Comparison of ENCODE assay signal across 1 cellular context in genomic region chr9:98791147-98792095, GRCh38.
TF ChIP-seq lines count a peak whose summit lies in the region.

No MANE protein-coding gene starts in this region.

TF ChIP-seq in K562, 482 proteins besides CTCF, POLR2A, EP300 and RAD21 (continued from another document and continues in another):
- TF ChIP-seq HDGF (IDR thresholded peaks at IDR 0.05), result no peak
- TF ChIP-seq, protein P1, sequence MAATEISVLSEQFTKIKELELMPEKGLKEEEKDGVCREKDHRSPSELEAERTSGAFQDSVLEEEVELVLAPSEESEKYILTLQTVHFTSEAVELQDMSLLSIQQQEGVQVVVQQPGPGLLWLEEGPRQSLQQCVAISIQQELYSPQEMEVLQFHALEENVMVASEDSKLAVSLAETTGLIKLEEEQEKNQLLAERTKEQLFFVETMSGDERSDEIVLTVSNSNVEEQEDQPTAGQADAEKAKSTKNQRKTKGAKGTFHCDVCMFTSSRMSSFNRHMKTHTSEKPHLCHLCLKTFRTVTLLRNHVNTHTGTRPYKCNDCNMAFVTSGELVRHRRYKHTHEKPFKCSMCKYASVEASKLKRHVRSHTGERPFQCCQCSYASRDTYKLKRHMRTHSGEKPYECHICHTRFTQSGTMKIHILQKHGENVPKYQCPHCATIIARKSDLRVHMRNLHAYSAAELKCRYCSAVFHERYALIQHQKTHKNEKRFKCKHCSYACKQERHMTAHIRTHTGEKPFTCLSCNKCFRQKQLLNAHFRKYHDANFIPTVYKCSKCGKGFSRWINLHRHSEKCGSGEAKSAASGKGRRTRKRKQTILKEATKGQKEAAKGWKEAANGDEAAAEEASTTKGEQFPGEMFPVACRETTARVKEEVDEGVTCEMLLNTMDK (IDR thresholded peaks at IDR 0.05; ENCODE audit: borderline replicate concordance, insufficient read depth, low read depth, low read length, poor library complexity, severe bottlenecking), result peak; percentile 86
- TF ChIP-seq VEZF1 (CRISPR knock-in tag; IDR thresholded peaks at IDR 0.05), result peak; percentile 61
- TF ChIP-seq RBBP5 (IDR thresholded peaks at IDR 0.05; ENCODE audit: borderline replicate concordance, insufficient read depth, low read length, poor library complexity, severe bottlenecking), result peak; percentile 10
- TF ChIP-seq PHF21A (IDR thresholded peaks at IDR 0.05; ENCODE audit: borderline replicate concordance, low read depth), result no peak
- TF ChIP-seq, protein P2, sequence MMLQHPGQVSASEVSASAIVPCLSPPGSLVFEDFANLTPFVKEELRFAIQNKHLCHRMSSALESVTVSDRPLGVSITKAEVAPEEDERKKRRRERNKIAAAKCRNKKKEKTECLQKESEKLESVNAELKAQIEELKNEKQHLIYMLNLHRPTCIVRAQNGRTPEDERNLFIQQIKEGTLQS (IDR thresholded peaks at IDR 0.05), result no peak
- TF ChIP-seq, protein P2 (CRISPR knock-in tag; conservative IDR thresholded peaks at IDR 0.05), result 0 out of 2 replicates have a peak, but pooled peaks have one; percentile 25
- peak; percentile 62 for TF ChIP-seq DPF2 (IDR thresholded peaks at IDR 0.05)
- 0 out of 2 replicates have a peak, but pooled peaks have one; percentile 22 for TF ChIP-seq CBFA2T3 (IDR thresholded peaks at IDR 0.05)
- TF ChIP-seq CEBPG (CRISPR knock-in tag; IDR thresholded peaks at IDR 0.05), result no peak
- peak in 1 of 2 experiments; percentile 59; a peak in 1 of 4 replicates for TF ChIP-seq CEBPG (tag; conservative IDR thresholded peaks at IDR 0.05 in 1 of 2, IDR thresholded peaks at IDR 0.05 in 1 of 2)
- peak; percentile 59 for TF ChIP-seq JUND (IDR thresholded peaks at IDR 0.05; ENCODE audit: borderline replicate concordance, low read depth, low read length)
- TF ChIP-seq JUND (tag; IDR thresholded peaks at IDR 0.05; ENCODE audit: borderline replicate concordance, low read depth, low read length), result peak; percentile 46; the same call in 1 of the 3 replicates
- peak; percentile 24; the same call in 1 of the 2 replicates for TF ChIP-seq GATAD2B (IDR thresholded peaks at IDR 0.05; ENCODE audit: borderline replicate concordance)
- peak; percentile 71 for TF ChIP-seq LCOR (CRISPR knock-in tag; IDR thresholded peaks at IDR 0.05)
- no peak for TF ChIP-seq JUN (IDR thresholded peaks at IDR 0.05; ENCODE audit: borderline replicate concordance, low read depth, low read length)
- no peak for TF ChIP-seq JUN (CRISPR knock-in tag; IDR thresholded peaks at IDR 0.05; ENCODE audit: borderline replicate concordance)
- no peak for TF ChIP-seq ELF1 (tag; IDR thresholded peaks at IDR 0.05)
- TF ChIP-seq, protein P3, sequence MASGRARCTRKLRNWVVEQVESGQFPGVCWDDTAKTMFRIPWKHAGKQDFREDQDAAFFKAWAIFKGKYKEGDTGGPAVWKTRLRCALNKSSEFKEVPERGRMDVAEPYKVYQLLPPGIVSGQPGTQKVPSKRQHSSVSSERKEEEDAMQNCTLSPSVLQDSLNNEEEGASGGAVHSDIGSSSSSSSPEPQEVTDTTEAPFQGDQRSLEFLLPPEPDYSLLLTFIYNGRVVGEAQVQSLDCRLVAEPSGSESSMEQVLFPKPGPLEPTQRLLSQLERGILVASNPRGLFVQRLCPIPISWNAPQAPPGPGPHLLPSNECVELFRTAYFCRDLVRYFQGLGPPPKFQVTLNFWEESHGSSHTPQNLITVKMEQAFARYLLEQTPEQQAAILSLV (tag; IDR thresholded peaks at IDR 0.05), result no peak
- no peak for TF ChIP-seq ZNF695 (CRISPR knock-in tag; IDR thresholded peaks at IDR 0.05)
- TF ChIP-seq ZBTB33 (CRISPR knock-in tag; IDR thresholded peaks at IDR 0.05), result peak; percentile 98
- TF ChIP-seq E2F3 (CRISPR knock-in tag; IDR thresholded peaks at IDR 0.05), result no peak
- TF ChIP-seq, protein P4, sequence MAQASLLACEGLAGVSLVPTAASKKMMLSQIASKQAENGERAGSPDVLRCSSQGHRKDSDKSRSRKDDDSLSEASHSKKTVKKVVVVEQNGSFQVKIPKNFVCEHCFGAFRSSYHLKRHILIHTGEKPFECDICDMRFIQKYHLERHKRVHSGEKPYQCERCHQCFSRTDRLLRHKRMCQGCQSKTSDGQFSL (CRISPR knock-in tag; IDR thresholded peaks at IDR 0.05), result peak; percentile 34; the same call in 1 of the 2 replicates
- TF ChIP-seq, protein P4 (tag; IDR thresholded peaks at IDR 0.05), result no peak
- no peak for TF ChIP-seq NFIC (IDR thresholded peaks at IDR 0.05)
- TF ChIP-seq ZNF318 (IDR thresholded peaks at IDR 0.05; ENCODE audit: borderline replicate concordance in 1 of 2, low read depth in 1 of 2), result 0 out of 4 replicates have a peak, but pooled peaks of 1 of the 2 experiments have one; percentile 35
- TF ChIP-seq, protein P5, sequence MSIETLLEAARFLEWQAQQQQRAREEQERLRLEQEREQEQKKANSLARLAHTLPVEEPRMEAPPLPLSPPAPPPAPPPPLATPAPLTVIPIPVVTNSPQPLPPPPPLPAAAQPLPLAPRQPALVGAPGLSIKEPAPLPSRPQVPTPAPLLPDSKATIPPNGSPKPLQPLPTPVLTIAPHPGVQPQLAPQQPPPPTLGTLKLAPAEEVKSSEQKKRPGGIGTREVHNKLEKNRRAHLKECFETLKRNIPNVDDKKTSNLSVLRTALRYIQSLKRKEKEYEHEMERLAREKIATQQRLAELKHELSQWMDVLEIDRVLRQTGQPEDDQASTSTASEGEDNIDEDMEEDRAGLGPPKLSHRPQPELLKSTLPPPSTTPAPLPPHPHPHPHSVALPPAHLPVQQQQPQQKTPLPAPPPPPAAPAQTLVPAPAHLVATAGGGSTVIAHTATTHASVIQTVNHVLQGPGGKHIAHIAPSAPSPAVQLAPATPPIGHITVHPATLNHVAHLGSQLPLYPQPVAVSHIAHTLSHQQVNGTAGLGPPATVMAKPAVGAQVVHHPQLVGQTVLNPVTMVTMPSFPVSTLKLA (conservative IDR thresholded peaks at IDR 0.05), result 0 out of 4 replicates have a peak, but pooled peaks of 1 of the 2 experiments have one; percentile 21
- TF ChIP-seq CREM (IDR thresholded peaks at IDR 0.05; ENCODE audit: low read depth), result peak; percentile 56
- TF ChIP-seq HNRNPL (IDR thresholded peaks at IDR 0.05; ENCODE audit: low read depth, low read length), result 0 out of 2 replicates have a peak, but pooled peaks have one; percentile 60
- peak in 1 of 2 experiments; percentile 33; a peak in 1 of 3 replicates for TF ChIP-seq CBX3 (IDR thresholded peaks at IDR 0.05; ENCODE audit: borderline replicate concordance in 1 of 2, low read length in 2 of 2)
- no peak for TF ChIP-seq ZBTB34 (CRISPR knock-in tag; IDR thresholded peaks at IDR 0.05)
- no peak for TF ChIP-seq MYC (IDR thresholded peaks at IDR 0.05; ENCODE audit: low read depth, low read length)
- no peak for TF ChIP-seq MYC (CRISPR knock-in tag; IDR thresholded peaks at IDR 0.05; ENCODE audit: borderline replicate concordance, low read depth)
- TF ChIP-seq ATF7 (IDR thresholded peaks at IDR 0.05), result peak; percentile 81
- no peak for TF ChIP-seq KLF6 (CRISPR knock-in tag; IDR thresholded peaks at IDR 0.05; ENCODE audit: borderline replicate concordance)
- TF ChIP-seq XRCC5 (IDR thresholded peaks at IDR 0.05; ENCODE audit: low read depth, low read length), result peak; percentile 77
- TF ChIP-seq DEAF1 (CRISPR knock-in tag; IDR thresholded peaks at IDR 0.05), result 0 out of 2 replicates have a peak, but pooled peaks have one; percentile 25
